In the genomic region with DNA sequence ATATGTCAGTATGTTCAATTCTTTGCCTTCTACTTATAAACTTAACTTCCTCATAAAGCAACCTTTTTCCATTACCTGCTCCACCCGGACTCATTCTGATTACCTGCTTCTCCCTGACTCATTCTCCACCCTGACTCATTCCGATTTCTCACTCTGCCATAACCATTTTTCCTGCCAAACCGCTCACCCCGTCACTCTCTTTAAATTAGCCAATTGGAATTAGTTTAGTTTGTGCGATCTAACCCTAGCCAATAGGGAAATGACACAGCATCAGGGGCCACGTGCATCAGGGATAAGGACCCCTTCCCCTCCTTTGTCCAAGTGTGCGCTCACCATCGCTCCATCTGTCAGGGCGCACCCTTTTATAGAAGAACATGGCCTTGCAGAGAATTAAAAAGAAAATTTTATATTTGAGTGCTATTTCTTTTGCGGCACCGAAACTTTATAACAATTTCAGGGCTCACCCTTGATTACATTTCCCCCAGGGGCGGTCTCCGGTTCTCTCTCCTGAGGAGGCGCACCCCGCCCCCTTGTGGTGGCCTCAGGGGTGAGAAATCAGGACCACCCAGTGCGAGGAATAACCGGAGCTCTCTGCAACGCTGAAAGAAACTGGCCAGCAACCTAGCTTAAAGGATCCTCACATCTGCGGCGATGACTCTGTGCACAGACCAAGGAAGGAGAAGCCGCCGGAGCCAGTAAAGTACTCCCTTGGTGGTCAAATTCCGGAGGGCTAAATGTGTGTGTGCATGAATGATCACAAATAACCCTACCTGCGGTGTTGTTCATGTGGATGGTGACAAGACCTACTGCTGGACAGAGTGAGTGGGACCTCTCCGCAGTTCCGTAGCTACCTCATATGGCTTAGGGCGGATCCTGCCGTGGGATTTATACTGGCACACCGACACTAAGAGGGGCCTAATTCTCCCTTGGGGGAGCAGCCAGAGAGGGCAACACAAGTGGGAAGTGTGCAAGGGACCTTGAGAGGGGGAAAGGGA, we compare ENCODE assay signal across 1 cellular context.
A peak's percentile ranks its signal among the peaks of the same experiment; 100 is the strongest.
TF ChIP-seq lines count a peak whose summit lies in the region.

No MANE protein-coding gene starts in this region.

TF ChIP-seq in IMR-90, 13 proteins besides CTCF, POLR2A, EP300 and RAD21:
- TF ChIP-seq, protein P1, sequence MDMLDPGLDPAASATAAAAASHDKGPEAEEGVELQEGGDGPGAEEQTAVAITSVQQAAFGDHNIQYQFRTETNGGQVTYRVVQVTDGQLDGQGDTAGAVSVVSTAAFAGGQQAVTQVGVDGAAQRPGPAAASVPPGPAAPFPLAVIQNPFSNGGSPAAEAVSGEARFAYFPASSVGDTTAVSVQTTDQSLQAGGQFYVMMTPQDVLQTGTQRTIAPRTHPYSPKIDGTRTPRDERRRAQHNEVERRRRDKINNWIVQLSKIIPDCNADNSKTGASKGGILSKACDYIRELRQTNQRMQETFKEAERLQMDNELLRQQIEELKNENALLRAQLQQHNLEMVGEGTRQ (IDR thresholded peaks at IDR 0.05; ENCODE audit: low read depth, low read length), result no peak
- TF ChIP-seq SMC3 (IDR thresholded peaks at IDR 0.05; ENCODE audit: low read depth, low read length) (peak; percentile 35), RCOR1 (IDR thresholded peaks at IDR 0.05; ENCODE audit: insufficient replicate concordance, low read length) (no peak)
